8 cellular contexts compared by ENCODE assay signal in genomic region chr12:131949431-131950181, GRCh38. TPM values are rescaled to one million over a fixed set of nuclear protein-coding genes. Genes with fewer than 3 reads are reported as not detected.
DNase-seq lines count a peak whose midpoint lies in the region; ATAC-seq and TF ChIP-seq lines count a peak whose summit lies in the region.

Gene EP400, plus strand, starts transcription at chr12:131949942. Its CDS starts 10,678 bp downstream, at chr12:131960620.

- peak; percentile 98 for ATAC-seq in omental fat pad (ENCODE audit: low FRiP score)

- peak within 1 kb of the TSS; percentile 92 for H3K4me3 Mint-ChIP-seq in activated naive CD4-positive, alpha-beta T cell treated with anti-CD3 and anti-CD28 coated beads, Interleukin-2, amount 10 ng/mL, durations not matched to agents 7 days and 5 days

- TF ChIP-seq CTCF in HFF-Myc (IDR thresholded peaks at IDR 0.05; ENCODE audit: low read depth, low read length, missing control alignments): peak; percentile 14
- peak; percentile 53 for TF ChIP-seq CTCF in NB4 (IDR thresholded peaks at IDR 0.05; ENCODE audit: low read depth, low read length)
- TF ChIP-seq CTCF in omental fat pad (IDR thresholded peaks at IDR 0.05): no peak

- H3K9me3 ChIP-seq in SK-N-MC (ENCODE audit: low read depth, low read length): no peaks in the 10 kb centered on the region

- peak within 1 kb of the TSS; percentile 86 for H3K9ac ChIP-seq in SK-N-MC (ENCODE audit: insufficient read length)

- H3K4me3 ChIP-seq in HFF-Myc (replicated peaks; ENCODE audit: low read depth, low read length) (peak within 1 kb of the TSS; percentile 92), NB4 (ENCODE audit: low read depth, low read length) (peak within 1 kb of the TSS; percentile 83), SK-N-MC (peak within 1 kb of the TSS; percentile 81)

- peak within 1 kb of the TSS; percentile 90 for H3K27ac Mint-ChIP-seq in activated naive CD4-positive, alpha-beta T cell treated with anti-CD3 and anti-CD28 coated beads, Interleukin-2, amount 10 ng/mL, durations not matched to agents 7 days and 5 days

- H3K36me3 Mint-ChIP-seq in activated naive CD4-positive, alpha-beta T cell treated with anti-CD3 and anti-CD28 coated beads, Interleukin-2, amount 10 ng/mL, durations not matched to agents 7 days and 5 days: peaks cover 4% of the 10 kb centered on the region

- DNase-seq in GM04504 (ENCODE audit: low read depth): peak; percentile 91
- peak; percentile 52 for DNase-seq in HFF-Myc (ENCODE audit: extremely low read depth, low read depth)
- DNase-seq in NB4 (ENCODE audit: low read depth): peak; percentile 98
- DNase-seq in SK-N-MC (ENCODE audit: low read depth, low spot score): no peak
- DNase-seq in activated naive CD4-positive, alpha-beta T cell treated with anti-CD3 and anti-CD28 coated beads, Interleukin-2, amount 10 ng/mL, durations not matched to agents 7 days and 5 days: peak; percentile 94
- peak; percentile 93 for DNase-seq in globus pallidus (ENCODE audit: low spot score)
- peak; percentile 91 for DNase-seq in omental fat pad (ENCODE audit: low spot score)

- CTCF ChIA-PET in activated naive CD4-positive, alpha-beta T cell treated with anti-CD3 and anti-CD28 coated beads, Interleukin-2, amount 10 ng/mL, durations not matched to agents 7 days and 5 days (lab: Charles Lee): interaction anchor here (1.0 kb wide), 1 partner anchor 20 kb away, joined by 4 read pairs; no protein-coding TSS in a partner anchor

- H3K9me3 Mint-ChIP-seq in activated naive CD4-positive, alpha-beta T cell treated with anti-CD3 and anti-CD28 coated beads, Interleukin-2, amount 10 ng/mL, durations not matched to agents 7 days and 5 days: no peaks in the 10 kb centered on the region

- peaks cover 2% of the 10 kb centered on the region; the same call in 1 of the 2 replicates for H3K36me3 ChIP-seq in SK-N-MC (ENCODE audit: insufficient read depth, low read length)

- peak; percentile 70 for TF ChIP-seq POLR2A in NB4 (IDR thresholded peaks at IDR 0.05; ENCODE audit: extremely low read depth, insufficient read length)

- H3K27me3 Mint-ChIP-seq in activated naive CD4-positive, alpha-beta T cell treated with anti-CD3 and anti-CD28 coated beads, Interleukin-2, amount 10 ng/mL, durations not matched to agents 7 days and 5 days: no peaks in the 10 kb centered on the region

- H3K27ac ChIP-seq in SK-N-MC (0 out of 2 replicates have a peak within 1 kb of the TSS, but pooled peaks have one; percentile 19), temporal lobe (ENCODE audit: low read depth, low read length) (peak within 1 kb of the TSS; percentile 4)

- H3K4me1 Mint-ChIP-seq in activated naive CD4-positive, alpha-beta T cell treated with anti-CD3 and anti-CD28 coated beads, Interleukin-2, amount 10 ng/mL, durations not matched to agents 7 days and 5 days: peaks cover 43% of the 10 kb centered on the region

RNA-seq across cellular contexts. Expression of gene EP400, which starts in this region (rescaled TPM):
- 10 to 100 TPM; 16.1 to 34.2 (median 24.7) TPM for total RNA-seq in omental fat pad
- 21.6 TPM for total RNA-seq in temporal lobe

Comparison
In these comparisons a context has a peak if more than half of its experiments do, and no peak if none do; other contexts are left out.
1. CTCF ChIP-seq: peak in HFF-Myc (single experiment) and NB4 (single experiment); none in omental fat pad (0 of 3).
2. Peak in every context shown above with its lines, with median percentiles within 50 percentile points of each other: H3K4me3 ChIP-seq.